ENCODE assay signal across 1 cellular context in genomic region chr6:19842030-19842429, GRCh38.
TF ChIP-seq lines count a peak whose summit lies in the region.

No MANE protein-coding gene starts in this region.

TF ChIP-seq in GM23338, 12 proteins besides CTCF, POLR2A, EP300 and RAD21 (continued from another document):
- TF ChIP-seq, protein P1, sequence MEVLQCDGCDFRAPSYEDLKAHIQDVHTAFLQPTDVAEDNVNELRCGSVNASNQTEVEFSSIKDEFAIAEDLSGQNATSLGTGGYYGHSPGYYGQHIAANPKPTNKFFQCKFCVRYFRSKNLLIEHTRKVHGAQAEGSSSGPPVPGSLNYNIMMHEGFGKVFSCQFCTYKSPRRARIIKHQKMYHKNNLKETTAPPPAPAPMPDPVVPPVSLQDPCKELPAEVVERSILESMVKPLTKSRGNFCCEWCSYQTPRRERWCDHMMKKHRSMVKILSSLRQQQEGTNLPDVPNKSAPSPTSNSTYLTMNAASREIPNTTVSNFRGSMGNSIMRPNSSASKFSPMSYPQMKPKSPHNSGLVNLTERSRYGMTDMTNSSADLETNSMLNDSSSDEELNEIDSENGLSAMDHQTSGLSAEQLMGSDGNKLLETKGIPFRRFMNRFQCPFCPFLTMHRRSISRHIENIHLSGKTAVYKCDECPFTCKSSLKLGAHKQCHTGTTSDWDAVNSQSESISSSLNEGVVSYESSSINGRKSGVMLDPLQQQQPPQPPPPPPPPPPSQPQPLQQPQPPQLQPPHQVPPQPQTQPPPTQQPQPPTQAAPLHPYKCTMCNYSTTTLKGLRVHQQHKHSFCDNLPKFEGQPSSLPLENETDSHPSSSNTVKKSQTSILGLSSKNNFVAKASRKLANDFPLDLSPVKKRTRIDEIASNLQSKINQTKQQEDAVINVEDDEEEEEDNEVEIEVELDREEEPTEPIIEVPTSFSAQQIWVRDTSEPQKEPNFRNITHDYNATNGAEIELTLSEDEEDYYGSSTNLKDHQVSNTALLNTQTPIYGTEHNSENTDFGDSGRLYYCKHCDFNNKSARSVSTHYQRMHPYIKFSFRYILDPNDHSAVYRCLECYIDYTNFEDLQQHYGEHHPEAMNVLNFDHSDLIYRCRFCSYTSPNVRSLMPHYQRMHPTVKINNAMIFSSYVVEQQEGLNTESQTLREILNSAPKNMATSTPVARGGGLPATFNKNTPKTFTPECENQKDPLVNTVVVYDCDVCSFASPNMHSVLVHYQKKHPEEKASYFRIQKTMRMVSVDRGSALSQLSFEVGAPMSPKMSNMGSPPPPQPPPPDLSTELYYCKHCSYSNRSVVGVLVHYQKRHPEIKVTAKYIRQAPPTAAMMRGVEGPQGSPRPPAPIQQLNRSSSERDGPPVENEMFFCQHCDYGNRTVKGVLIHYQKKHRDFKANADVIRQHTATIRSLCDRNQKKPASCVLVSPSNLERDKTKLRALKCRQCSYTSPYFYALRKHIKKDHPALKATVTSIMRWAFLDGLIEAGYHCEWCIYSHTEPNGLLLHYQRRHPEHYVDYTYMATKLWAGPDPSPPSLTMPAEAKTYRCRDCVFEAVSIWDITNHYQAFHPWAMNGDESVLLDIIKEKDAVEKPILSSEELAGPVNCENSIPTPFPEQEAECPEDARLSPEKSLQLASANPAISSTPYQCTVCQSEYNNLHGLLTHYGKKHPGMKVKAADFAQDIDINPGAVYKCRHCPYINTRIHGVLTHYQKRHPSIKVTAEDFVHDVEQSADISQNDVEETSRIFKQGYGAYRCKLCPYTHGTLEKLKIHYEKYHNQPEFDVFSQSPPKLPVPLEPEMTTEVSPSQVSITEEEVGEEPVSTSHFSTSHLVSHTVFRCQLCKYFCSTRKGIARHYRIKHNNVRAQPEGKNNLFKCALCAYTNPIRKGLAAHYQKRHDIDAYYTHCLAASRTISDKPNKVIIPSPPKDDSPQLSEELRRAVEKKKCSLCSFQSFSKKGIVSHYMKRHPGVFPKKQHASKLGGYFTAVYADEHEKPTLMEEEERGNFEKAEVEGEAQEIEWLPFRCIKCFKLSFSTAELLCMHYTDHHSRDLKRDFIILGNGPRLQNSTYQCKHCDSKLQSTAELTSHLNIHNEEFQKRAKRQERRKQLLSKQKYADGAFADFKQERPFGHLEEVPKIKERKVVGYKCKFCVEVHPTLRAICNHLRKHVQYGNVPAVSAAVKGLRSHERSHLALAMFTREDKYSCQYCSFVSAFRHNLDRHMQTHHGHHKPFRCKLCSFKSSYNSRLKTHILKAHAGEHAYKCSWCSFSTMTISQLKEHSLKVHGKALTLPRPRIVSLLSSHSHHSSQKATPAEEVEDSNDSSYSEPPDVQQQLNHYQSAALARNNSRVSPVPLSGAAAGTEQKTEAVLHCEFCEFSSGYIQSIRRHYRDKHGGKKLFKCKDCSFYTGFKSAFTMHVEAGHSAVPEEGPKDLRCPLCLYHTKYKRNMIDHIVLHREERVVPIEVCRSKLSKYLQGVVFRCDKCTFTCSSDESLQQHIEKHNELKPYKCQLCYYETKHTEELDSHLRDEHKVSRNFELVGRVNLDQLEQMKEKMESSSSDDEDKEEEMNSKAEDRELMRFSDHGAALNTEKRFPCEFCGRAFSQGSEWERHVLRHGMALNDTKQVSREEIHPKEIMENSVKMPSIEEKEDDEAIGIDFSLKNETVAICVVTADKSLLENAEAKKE (CRISPR knock-in tag; IDR thresholded peaks at IDR 0.05), result no peak
- no peak for TF ChIP-seq REST (IDR thresholded peaks at IDR 0.05; ENCODE audit: unreplicated experiment)
- TF ChIP-seq JUNB (IDR thresholded peaks at IDR 0.05; ENCODE audit: unreplicated experiment), result no peak
- TF ChIP-seq EZH2 (IDR thresholded peaks at IDR 0.05; ENCODE audit: low read depth, unreplicated experiment), result no peak
- no peak for TF ChIP-seq NANOG (IDR thresholded peaks at IDR 0.05; ENCODE audit: borderline replicate concordance)
- no peak for TF ChIP-seq CREB1 (CRISPR knock-in tag; IDR thresholded peaks at IDR 0.05; ENCODE audit: low read depth)
- TF ChIP-seq POLR2AphosphoS5 (IDR thresholded peaks at IDR 0.05; ENCODE audit: low read depth), result no peak
